8 cellular contexts compared by ENCODE assay signal in genomic region chr18:63969965-63970802, GRCh38. TPM values are rescaled to one million over a fixed set of nuclear protein-coding genes. Genes with fewer than 3 reads are reported as not detected.
DNase-seq lines count a peak whose midpoint lies in the region; ATAC-seq, FAIRE-seq and TF ChIP-seq lines count a peak whose summit lies in the region.

Gene SERPINB8 (plus strand): TSS chr18:63970081. CDS start chr18:63978309, 8,228 bp downstream.

- H3K27me3 Mint-ChIP-seq in T-helper 2 cell treated with Interferon-gamma antibody and Interleukin-4, amounts not matched to agents 5 μg/mL and 100 μg/mL, for 36 hours (ENCODE audit: low read depth) = no peaks in the 10 kb centered on the region

- TF ChIP-seq POLR2A in GM12891 (IDR thresholded peaks at IDR 0.05; ENCODE audit: low read depth, low read length) = peak; percentile 58; the same call in 1 of the 2 replicates

- ATAC-seq in HG02840 (IDR thresholded peaks at IDR 0.05; ENCODE audit: low FRiP score, unreplicated experiment) = peak; percentile 95

- peak; percentile 66 for DNase-seq in GM12891 (ENCODE audit: insufficient read length, low spot score)
- peak; percentile 100 for DNase-seq in NCI-H146 (lab: John Stamatoyannopoulos, UW)
- DNase-seq in T-helper 2 cell treated with Interferon-gamma antibody and Interleukin-4, amounts not matched to agents 5 μg/mL and 100 μg/mL, for 36 hours (ENCODE audit: low spot score) = peak; percentile 81
- DNase-seq in astrocyte of the hippocampus (ENCODE audit: low read depth, low spot score) = peak; percentile 98
- DNase-seq in hippocampal formation (lab: John Stamatoyannopoulos, UW) = peak; percentile 92 to 93
- DNase-seq in retina = peak; percentile 96
- DNase-seq in NK-92 (lab: John Stamatoyannopoulos, UW; ENCODE audit: unreplicated experiment) = no peak

- H3K4me3 Mint-ChIP-seq in T-helper 2 cell treated with Interferon-gamma antibody and Interleukin-4, amounts not matched to agents 5 μg/mL and 100 μg/mL, for 36 hours = peak within 1 kb of the TSS; percentile 91

- H3K9me3 Mint-ChIP-seq in T-helper 2 cell treated with Interferon-gamma antibody and Interleukin-4, amounts not matched to agents 5 μg/mL and 100 μg/mL, for 36 hours = no peaks in the 10 kb centered on the region

- peak within 1 kb of the TSS; percentile 92 for H3K27ac Mint-ChIP-seq in T-helper 2 cell treated with Interferon-gamma antibody and Interleukin-4, amounts not matched to agents 5 μg/mL and 100 μg/mL, for 36 hours

- no peaks in the 10 kb centered on the region for H3K36me3 Mint-ChIP-seq in T-helper 2 cell treated with Interferon-gamma antibody and Interleukin-4, amounts not matched to agents 5 μg/mL and 100 μg/mL, for 36 hours (ENCODE audit: low read depth)

- peak; percentile 94 for FAIRE-seq in GM12891 (lab: Jason Lieb, UNC)

- H3K4me1 Mint-ChIP-seq in T-helper 2 cell treated with Interferon-gamma antibody and Interleukin-4, amounts not matched to agents 5 μg/mL and 100 μg/mL, for 36 hours (ENCODE audit: low read depth) = peaks cover 19% of the 10 kb centered on the region

TF ChIP-seq in GM12891, 5 proteins besides CTCF, POLR2A, EP300 and RAD21:
- TF ChIP-seq TAF1 (IDR thresholded peaks at IDR 0.05; ENCODE audit: low read depth, low read length) (0 out of 2 replicates have a peak, but pooled peaks have one; percentile 43), POU2F2 (IDR thresholded peaks at IDR 0.05; ENCODE audit: low read depth, low read length) (0 out of 2 replicates have a peak, but pooled peaks have one; percentile 14), PAX5 (IDR thresholded peaks at IDR 0.05; ENCODE audit: insufficient read depth, low read length, severe bottlenecking) (no peak), SPI1 (IDR thresholded peaks at IDR 0.05; ENCODE audit: low read depth, low read length) (no peak), POLR2AphosphoS5 (IDR thresholded peaks at IDR 0.05; ENCODE audit: low read depth, low read length) (peak; percentile 71)

RNA-seq across cellular contexts. Expression of gene SERPINB8, which starts in this region (rescaled TPM):
- polyA plus RNA-seq in GM12891 (2012; ENCODE audit: low read depth, missing spikeins) = 12.5 TPM
